In the genomic region with DNA sequence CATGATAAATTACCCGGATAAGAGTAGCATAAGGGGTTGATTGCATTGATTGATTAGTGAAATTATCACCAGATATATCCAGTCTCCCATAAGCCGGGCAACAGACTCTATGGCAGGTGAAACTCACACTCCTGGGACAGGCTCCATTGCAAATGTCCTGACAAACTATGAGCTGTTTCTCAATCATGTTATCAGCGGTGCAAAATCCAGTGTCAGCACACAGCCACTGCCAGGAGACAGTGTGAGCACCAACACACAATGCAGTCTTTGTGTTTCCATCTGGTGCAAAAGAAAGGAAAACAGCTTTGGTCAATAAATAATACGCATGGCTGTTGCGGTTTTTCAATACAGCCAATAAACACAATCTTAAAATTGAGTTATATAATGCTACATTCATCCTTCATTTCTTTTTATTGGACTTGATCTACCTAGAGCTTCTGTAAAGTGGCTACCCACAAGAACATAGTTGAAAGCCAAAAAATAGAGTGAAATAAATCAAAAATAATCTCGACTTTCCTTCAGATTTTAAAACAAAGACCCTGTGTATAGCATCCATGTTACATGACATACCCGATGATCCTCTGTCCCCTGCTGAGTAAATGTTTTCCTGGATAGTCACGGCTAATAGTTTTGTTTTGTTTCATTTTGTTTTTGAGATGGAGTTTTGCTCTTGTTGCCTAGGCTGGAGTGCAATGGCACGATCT, we compare ENCODE assay signal across 1 cellular context.
TF ChIP-seq lines count a peak whose summit lies in the region.

No MANE protein-coding gene starts in this region.

TF ChIP-seq in HepG2, 621 proteins besides CTCF, POLR2A, EP300 and RAD21 (continued from another document and continues in another):
- TF ChIP-seq, protein P1, sequence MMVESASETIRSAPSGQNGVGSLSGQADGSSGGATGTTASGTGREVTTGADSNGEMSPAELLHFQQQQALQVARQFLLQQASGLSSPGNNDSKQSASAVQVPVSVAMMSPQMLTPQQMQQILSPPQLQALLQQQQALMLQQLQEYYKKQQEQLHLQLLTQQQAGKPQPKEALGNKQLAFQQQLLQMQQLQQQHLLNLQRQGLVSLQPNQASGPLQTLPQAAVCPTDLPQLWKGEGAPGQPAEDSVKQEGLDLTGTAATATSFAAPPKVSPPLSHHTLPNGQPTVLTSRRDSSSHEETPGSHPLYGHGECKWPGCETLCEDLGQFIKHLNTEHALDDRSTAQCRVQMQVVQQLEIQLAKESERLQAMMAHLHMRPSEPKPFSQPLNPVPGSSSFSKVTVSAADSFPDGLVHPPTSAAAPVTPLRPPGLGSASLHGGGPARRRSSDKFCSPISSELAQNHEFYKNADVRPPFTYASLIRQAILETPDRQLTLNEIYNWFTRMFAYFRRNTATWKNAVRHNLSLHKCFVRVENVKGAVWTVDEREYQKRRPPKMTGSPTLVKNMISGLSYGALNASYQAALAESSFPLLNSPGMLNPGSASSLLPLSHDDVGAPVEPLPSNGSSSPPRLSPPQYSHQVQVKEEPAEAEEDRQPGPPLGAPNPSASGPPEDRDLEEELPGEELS (CRISPR knock-in tag; IDR thresholded peaks at IDR 0.05), result peak; percentile 98
- no peak for TF ChIP-seq SETDB1 (CRISPR knock-in tag; IDR thresholded peaks at IDR 0.05; ENCODE audit: borderline replicate concordance)
- TF ChIP-seq HIVEP1 (CRISPR knock-in tag; IDR thresholded peaks at IDR 0.05), result no peak
- no peak for TF ChIP-seq ZNF333 (CRISPR knock-in tag; IDR thresholded peaks at IDR 0.05; ENCODE audit: borderline replicate concordance)
- TF ChIP-seq AGO2 (optimal IDR thresholded peaks at IDR 0.05; ENCODE audit: low read depth, low read length), result no peak
- TF ChIP-seq, protein P2, sequence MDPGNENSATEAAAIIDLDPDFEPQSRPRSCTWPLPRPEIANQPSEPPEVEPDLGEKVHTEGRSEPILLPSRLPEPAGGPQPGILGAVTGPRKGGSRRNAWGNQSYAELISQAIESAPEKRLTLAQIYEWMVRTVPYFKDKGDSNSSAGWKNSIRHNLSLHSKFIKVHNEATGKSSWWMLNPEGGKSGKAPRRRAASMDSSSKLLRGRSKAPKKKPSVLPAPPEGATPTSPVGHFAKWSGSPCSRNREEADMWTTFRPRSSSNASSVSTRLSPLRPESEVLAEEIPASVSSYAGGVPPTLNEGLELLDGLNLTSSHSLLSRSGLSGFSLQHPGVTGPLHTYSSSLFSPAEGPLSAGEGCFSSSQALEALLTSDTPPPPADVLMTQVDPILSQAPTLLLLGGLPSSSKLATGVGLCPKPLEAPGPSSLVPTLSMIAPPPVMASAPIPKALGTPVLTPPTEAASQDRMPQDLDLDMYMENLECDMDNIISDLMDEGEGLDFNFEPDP (CRISPR knock-in tag; conservative IDR thresholded peaks at IDR 0.05), result no peak
- TF ChIP-seq ESRRA (CRISPR knock-in tag; IDR thresholded peaks at IDR 0.05; ENCODE audit: low read depth), result peak; percentile 82
- peak; percentile 86 to 95 for TF ChIP-seq MAFK (conservative IDR thresholded peaks at IDR 0.05 in 1 of 2, IDR thresholded peaks at IDR 0.05 in 1 of 2; ENCODE audit: low read length in 2 of 2)
- peak; percentile 81; the same call in 1 of the 2 replicates for TF ChIP-seq SP140L (CRISPR knock-in tag; IDR thresholded peaks at IDR 0.05; ENCODE audit: borderline replicate concordance)
- no peak; the same call in 1 of the 2 replicates for TF ChIP-seq FOXC1 (CRISPR knock-in tag; IDR thresholded peaks at IDR 0.05; ENCODE audit: borderline replicate concordance)
- TF ChIP-seq, protein P3, sequence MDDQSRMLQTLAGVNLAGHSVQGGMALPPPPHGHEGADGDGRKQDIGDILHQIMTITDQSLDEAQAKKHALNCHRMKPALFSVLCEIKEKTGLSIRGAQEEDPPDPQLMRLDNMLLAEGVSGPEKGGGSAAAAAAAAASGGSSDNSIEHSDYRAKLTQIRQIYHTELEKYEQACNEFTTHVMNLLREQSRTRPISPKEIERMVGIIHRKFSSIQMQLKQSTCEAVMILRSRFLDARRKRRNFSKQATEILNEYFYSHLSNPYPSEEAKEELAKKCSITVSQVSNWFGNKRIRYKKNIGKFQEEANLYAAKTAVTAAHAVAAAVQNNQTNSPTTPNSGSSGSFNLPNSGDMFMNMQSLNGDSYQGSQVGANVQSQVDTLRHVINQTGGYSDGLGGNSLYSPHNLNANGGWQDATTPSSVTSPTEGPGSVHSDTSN (CRISPR knock-in tag; IDR thresholded peaks at IDR 0.05; ENCODE audit: borderline replicate concordance), result no peak
- TF ChIP-seq HES4 (CRISPR knock-in tag; IDR thresholded peaks at IDR 0.05; ENCODE audit: borderline replicate concordance), result no peak
- TF ChIP-seq, protein P4, sequence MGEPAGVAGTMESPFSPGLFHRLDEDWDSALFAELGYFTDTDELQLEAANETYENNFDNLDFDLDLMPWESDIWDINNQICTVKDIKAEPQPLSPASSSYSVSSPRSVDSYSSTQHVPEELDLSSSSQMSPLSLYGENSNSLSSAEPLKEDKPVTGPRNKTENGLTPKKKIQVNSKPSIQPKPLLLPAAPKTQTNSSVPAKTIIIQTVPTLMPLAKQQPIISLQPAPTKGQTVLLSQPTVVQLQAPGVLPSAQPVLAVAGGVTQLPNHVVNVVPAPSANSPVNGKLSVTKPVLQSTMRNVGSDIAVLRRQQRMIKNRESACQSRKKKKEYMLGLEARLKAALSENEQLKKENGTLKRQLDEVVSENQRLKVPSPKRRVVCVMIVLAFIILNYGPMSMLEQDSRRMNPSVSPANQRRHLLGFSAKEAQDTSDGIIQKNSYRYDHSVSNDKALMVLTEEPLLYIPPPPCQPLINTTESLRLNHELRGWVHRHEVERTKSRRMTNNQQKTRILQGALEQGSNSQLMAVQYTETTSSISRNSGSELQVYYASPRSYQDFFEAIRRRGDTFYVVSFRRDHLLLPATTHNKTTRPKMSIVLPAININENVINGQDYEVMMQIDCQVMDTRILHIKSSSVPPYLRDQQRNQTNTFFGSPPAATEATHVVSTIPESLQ (CRISPR knock-in tag; conservative IDR thresholded peaks at IDR 0.05), result peak; percentile 59; the same call in 1 of the 2 replicates
- no peak for TF ChIP-seq ZNF589 (CRISPR knock-in tag; conservative IDR thresholded peaks at IDR 0.05)
- TF ChIP-seq SRF (IDR thresholded peaks at IDR 0.05; ENCODE audit: low read depth, low read length), result no peak
- TF ChIP-seq HNRNPUL1 (IDR thresholded peaks at IDR 0.05; ENCODE audit: low read depth, low read length), result no peak
- TF ChIP-seq ZNF556 (CRISPR knock-in tag; IDR thresholded peaks at IDR 0.05; ENCODE audit: borderline replicate concordance), result 0 out of 2 replicates have a peak, but pooled peaks have one; percentile 14
- TF ChIP-seq ZNF460 (CRISPR knock-in tag; IDR thresholded peaks at IDR 0.05; ENCODE audit: borderline replicate concordance), result no peak
- TF ChIP-seq KMT2A (CRISPR knock-in tag; IDR thresholded peaks at IDR 0.05), result peak; percentile 74; the same call in 1 of the 2 replicates
- no peak for TF ChIP-seq ZNF883 (CRISPR knock-in tag; IDR thresholded peaks at IDR 0.05; ENCODE audit: not compliant biosample characterization)
- TF ChIP-seq, protein P5, sequence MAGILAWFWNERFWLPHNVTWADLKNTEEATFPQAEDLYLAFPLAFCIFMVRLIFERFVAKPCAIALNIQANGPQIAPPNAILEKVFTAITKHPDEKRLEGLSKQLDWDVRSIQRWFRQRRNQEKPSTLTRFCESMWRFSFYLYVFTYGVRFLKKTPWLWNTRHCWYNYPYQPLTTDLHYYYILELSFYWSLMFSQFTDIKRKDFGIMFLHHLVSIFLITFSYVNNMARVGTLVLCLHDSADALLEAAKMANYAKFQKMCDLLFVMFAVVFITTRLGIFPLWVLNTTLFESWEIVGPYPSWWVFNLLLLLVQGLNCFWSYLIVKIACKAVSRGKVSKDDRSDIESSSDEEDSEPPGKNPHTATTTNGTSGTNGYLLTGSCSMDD (CRISPR knock-in tag; IDR thresholded peaks at IDR 0.05), result no peak
- no peak for TF ChIP-seq NFRKB (IDR thresholded peaks at IDR 0.05)
- TF ChIP-seq HCFC1 (IDR thresholded peaks at IDR 0.05; ENCODE audit: low read depth, low read length), result no peak
- TF ChIP-seq PHB2 (IDR thresholded peaks at IDR 0.05; ENCODE audit: partially characterized antibody), result no peak
- TF ChIP-seq ZNF382 (CRISPR knock-in tag; IDR thresholded peaks at IDR 0.05; ENCODE audit: borderline replicate concordance), result no peak
- TF ChIP-seq, protein P6, sequence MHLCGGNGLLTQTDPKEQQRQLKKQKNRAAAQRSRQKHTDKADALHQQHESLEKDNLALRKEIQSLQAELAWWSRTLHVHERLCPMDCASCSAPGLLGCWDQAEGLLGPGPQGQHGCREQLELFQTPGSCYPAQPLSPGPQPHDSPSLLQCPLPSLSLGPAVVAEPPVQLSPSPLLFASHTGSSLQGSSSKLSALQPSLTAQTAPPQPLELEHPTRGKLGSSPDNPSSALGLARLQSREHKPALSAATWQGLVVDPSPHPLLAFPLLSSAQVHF (CRISPR knock-in tag; IDR thresholded peaks at IDR 0.05), result no peak
- no peak for TF ChIP-seq NPAS2 (CRISPR knock-in tag; IDR thresholded peaks at IDR 0.05; ENCODE audit: borderline replicate concordance)
- TF ChIP-seq HOXA9 (CRISPR knock-in tag; IDR thresholded peaks at IDR 0.05; ENCODE audit: borderline replicate concordance), result 0 out of 2 replicates have a peak, but pooled peaks have one; percentile 41
- TF ChIP-seq TBX2 (CRISPR knock-in tag; IDR thresholded peaks at IDR 0.05; ENCODE audit: borderline replicate concordance), result peak; percentile 94
- TF ChIP-seq POLR2AphosphoS5 (IDR thresholded peaks at IDR 0.05; ENCODE audit: low read depth, low read length), result no peak; the same call in 1 of the 2 replicates
- TF ChIP-seq, protein P7, sequence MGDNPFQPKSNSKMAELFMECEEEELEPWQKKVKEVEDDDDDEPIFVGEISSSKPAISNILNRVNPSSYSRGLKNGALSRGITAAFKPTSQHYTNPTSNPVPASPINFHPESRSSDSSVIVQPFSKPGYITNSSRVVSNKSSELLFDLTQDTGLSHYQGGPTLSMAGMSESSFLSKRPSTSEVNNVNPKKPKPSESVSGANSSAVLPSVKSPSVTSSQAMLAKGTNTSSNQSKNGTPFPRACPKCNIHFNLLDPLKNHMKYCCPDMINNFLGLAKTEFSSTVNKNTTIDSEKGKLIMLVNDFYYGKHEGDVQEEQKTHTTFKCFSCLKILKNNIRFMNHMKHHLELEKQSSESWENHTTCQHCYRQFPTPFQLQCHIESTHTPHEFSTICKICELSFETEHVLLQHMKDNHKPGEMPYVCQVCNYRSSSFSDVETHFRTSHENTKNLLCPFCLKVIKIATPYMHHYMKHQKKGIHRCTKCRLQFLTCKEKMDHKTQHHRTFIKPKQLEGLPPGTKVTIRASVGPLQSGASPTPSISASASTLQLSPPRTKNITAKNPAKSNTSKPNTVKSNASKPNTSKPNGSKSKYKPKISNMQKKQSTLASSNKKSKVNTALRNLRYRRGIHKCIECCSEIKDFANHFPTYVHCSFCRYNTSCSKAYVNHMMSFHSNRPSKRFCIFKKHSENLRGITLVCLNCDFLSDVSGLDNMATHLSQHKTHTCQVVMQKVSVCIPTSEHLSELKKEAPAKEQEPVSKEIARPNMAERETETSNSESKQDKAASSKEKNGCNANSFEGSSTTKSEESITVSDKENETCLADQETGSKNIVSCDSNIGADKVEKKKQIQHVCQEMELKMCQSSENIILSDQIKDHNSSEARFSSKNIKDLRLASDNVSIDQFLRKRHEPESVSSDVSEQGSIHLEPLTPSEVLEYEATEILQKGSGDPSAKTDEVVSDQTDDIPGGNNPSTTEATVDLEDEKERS (CRISPR knock-in tag; IDR thresholded peaks at IDR 0.05), result no peak
- TF ChIP-seq SRSF4 (IDR thresholded peaks at IDR 0.05; ENCODE audit: low read depth, low read length, poor library complexity, severe bottlenecking), result no peak
- no peak for TF ChIP-seq ZNF354B (CRISPR knock-in tag; IDR thresholded peaks at IDR 0.05)
- TF ChIP-seq, protein P8, sequence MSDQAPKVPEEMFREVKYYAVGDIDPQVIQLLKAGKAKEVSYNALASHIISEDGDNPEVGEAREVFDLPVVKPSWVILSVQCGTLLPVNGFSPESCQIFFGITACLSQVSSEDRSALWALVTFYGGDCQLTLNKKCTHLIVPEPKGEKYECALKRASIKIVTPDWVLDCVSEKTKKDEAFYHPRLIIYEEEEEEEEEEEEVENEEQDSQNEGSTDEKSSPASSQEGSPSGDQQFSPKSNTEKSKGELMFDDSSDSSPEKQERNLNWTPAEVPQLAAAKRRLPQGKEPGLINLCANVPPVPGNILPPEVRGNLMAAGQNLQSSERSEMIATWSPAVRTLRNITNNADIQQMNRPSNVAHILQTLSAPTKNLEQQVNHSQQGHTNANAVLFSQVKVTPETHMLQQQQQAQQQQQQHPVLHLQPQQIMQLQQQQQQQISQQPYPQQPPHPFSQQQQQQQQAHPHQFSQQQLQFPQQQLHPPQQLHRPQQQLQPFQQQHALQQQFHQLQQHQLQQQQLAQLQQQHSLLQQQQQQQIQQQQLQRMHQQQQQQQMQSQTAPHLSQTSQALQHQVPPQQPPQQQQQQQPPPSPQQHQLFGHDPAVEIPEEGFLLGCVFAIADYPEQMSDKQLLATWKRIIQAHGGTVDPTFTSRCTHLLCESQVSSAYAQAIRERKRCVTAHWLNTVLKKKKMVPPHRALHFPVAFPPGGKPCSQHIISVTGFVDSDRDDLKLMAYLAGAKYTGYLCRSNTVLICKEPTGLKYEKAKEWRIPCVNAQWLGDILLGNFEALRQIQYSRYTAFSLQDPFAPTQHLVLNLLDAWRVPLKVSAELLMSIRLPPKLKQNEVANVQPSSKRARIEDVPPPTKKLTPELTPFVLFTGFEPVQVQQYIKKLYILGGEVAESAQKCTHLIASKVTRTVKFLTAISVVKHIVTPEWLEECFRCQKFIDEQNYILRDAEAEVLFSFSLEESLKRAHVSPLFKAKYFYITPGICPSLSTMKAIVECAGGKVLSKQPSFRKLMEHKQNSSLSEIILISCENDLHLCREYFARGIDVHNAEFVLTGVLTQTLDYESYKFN (CRISPR knock-in tag; conservative IDR thresholded peaks at IDR 0.05), result peak; percentile 94
- TF ChIP-seq, protein P9, sequence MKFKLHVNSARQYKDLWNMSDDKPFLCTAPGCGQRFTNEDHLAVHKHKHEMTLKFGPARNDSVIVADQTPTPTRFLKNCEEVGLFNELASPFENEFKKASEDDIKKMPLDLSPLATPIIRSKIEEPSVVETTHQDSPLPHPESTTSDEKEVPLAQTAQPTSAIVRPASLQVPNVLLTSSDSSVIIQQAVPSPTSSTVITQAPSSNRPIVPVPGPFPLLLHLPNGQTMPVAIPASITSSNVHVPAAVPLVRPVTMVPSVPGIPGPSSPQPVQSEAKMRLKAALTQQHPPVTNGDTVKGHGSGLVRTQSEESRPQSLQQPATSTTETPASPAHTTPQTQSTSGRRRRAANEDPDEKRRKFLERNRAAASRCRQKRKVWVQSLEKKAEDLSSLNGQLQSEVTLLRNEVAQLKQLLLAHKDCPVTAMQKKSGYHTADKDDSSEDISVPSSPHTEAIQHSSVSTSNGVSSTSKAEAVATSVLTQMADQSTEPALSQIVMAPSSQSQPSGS (CRISPR knock-in tag; IDR thresholded peaks at IDR 0.05), result peak; percentile 84
- no peak for TF ChIP-seq PAF1 (CRISPR knock-in tag; IDR thresholded peaks at IDR 0.05)
- TF ChIP-seq, protein P10, sequence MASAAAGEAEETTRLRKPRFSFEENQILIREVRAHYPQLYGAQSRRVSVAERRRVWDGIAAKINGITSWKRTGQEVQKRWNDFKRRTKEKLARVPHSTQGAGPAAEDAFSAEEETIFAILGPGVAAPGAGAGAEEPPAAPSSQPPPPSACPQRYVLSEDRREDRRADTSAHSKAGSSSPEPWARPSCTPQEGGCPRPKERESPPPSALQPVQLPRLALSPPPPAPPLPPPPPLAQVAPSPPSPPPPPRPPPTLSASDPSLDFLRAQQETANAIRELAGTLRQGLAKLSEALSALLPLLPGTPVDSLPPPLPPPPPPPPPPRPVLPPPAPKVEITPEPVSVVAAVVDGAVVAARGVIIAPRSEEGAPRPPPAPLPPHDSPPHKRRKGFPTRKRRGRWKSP (CRISPR knock-in tag; IDR thresholded peaks at IDR 0.05), result peak; percentile 45; the same call in 1 of the 2 replicates
- TF ChIP-seq BORCS8-MEF2B (CRISPR knock-in tag; IDR thresholded peaks at IDR 0.05), result 0 out of 2 replicates have a peak, but pooled peaks have one; percentile 44
